ENCODE assay signal across 8 cellular contexts in genomic region chr2:68253211-68254068, GRCh38. TPM values are rescaled to one million over a fixed set of nuclear protein-coding genes. Genes with fewer than 3 reads are reported as not detected.
A peak's percentile ranks its signal among the peaks of the same experiment; 100 is the strongest.
DNase-seq lines count a peak whose midpoint lies in the region; ATAC-seq and TF ChIP-seq lines count a peak whose summit lies in the region.

No MANE protein-coding gene starts in this region.

- peak; percentile 10 for DNase-seq in activated CD4-positive, CD25-positive, alpha-beta regulatory T cell treated with anti-CD3 and anti-CD28 coated beads, Interleukin-2, amount 50 U/mL, for 16 hours (ENCODE audit: low read depth, low spot score)
- no peak for DNase-seq in activated CD4-positive, CD25-positive, alpha-beta regulatory T cell treated with anti-CD3 and anti-CD28 coated beads, Interleukin-2, amount 50 U/mL, for 72 hours
- DNase-seq in coronary artery (ENCODE audit: low spot score) (no peak), mucosa of descending colon (peak in 1 of 3 donors; percentile 42), transverse colon (peak; percentile 13)

- peak overlapping the region; percentile 96 to 99 for H3K27ac ChIP-seq in coronary artery
- H3K27ac ChIP-seq in transverse colon: peak overlapping the region; percentile 98 to 100 (median 98)

- 1 to 2% methylated on average over 15 to 16 of the region's 16 CpGs for WGBS in transverse colon (ENCODE audit: low coverage in 1 of 2), 2 donors

- H3K4me1 ChIP-seq in mucosa of descending colon (ENCODE audit: low read depth): peaks cover 21% of the 10 kb centered on the region
- peaks cover 15 to 34% (median 30%) of the 10 kb centered on the region in 4 donors for H3K4me1 ChIP-seq in transverse colon

- TF ChIP-seq CTCF in coronary artery (IDR thresholded peaks at IDR 0.05) (no peak), mucosa of descending colon (IDR thresholded peaks at IDR 0.05) (no peak), transverse colon (IDR thresholded peaks at IDR 0.05) (no peak)

- H3K27me3 ChIP-seq in transverse colon: no peaks in the 10 kb centered on the region

- H3K4me3 ChIP-seq in coronary artery (peak overlapping the region; percentile 78), mucosa of descending colon (peak overlapping the region; percentile 65), transverse colon (peak overlapping the region; percentile 56 to 97 (median 81))

- H3K36me3 ChIP-seq in mucosa of descending colon (ENCODE audit: low read depth) (no peaks in the 10 kb centered on the region), transverse colon (no peaks in the 10 kb centered on the region)

- no peak for TF ChIP-seq EP300 in transverse colon (IDR thresholded peaks at IDR 0.05; ENCODE audit: low read depth)

- intact Hi-C loops in mucosa of descending colon (cut with DNase I, micrococcal nuclease): no loop called here
- intact Hi-C loops in transverse colon (cut with DNase I; ENCODE audit: low total_unique reads): loop anchor here (5.0 kb wide), 1 partner anchor 56 kb away; no protein-coding TSS in a partner anchor

- no peak for TF ChIP-seq POLR2A in transverse colon (IDR thresholded peaks at IDR 0.05)

- ATAC-seq in SK-N-SH treated with all-trans-retinoic acid at 6 μM for 48 hours (peak; percentile 28), mucosa of descending colon (no peak), HG03571 (IDR thresholded peaks at IDR 0.05; ENCODE audit: unreplicated experiment) (no peak), HG03280 (IDR thresholded peaks at IDR 0.05; ENCODE audit: unreplicated experiment) (no peak)

- H3K9me3 ChIP-seq in mucosa of descending colon (no peaks in the 10 kb centered on the region), transverse colon (no peaks in the 10 kb centered on the region)

- in situ Hi-C loops in transverse colon (cut with MboI; ENCODE audit: low pct_ligation_motif_present in 1 of 4, low pct_unique_long_range_greater_than_20kb in 1 of 4, low sequenced_read_pairs in 3 of 4): no loop called here

TF ChIP-seq in SK-N-SH treated with all-trans-retinoic acid at 6 μM for 48 hours, 23 proteins besides CTCF, POLR2A, EP300 and RAD21:
- TF ChIP-seq TCF4 (CRISPR knock-in tag; IDR thresholded peaks at IDR 0.05; ENCODE audit: borderline replicate concordance): no peak
- TF ChIP-seq CSRNP3 (CRISPR knock-in tag; IDR thresholded peaks at IDR 0.05): no peak
- TF ChIP-seq TOX (CRISPR knock-in tag; IDR thresholded peaks at IDR 0.05; ENCODE audit: borderline replicate concordance): no peak
TF ChIP-seq in SK-N-SH treated with all-trans-retinoic acid at 6 μM for 48 hours: peak in this region for 0.

RNA-seq across cellular contexts. Expression of gene PPP3R1, which starts 1.1 kb away (rescaled TPM):
- total RNA-seq in mucosa of descending colon (10 to 100 TPM; 45.9 to 54.0 (median 53.4) TPM), transverse colon (10 to 100 TPM in 3 of 4 donors, 1 to 10 TPM in 1; 9.2 to 32.2 (median 28.1) TPM)

Comparison
In these comparisons a context has a peak if more than half of its experiments do, and no peak if none do; other contexts are left out.
1. DNase-seq: peak in activated CD4-positive, CD25-positive, alpha-beta regulatory T cell treated with anti-CD3 and anti-CD28 coated beads, Interleukin-2, amount 50 U/mL, for 16 hours (single experiment) and transverse colon (single experiment); none in activated CD4-positive, CD25-positive, alpha-beta regulatory T cell treated with anti-CD3 and anti-CD28 coated beads, Interleukin-2, amount 50 U/mL, for 72 hours (single experiment) and coronary artery (single experiment).
2. Peak in every context shown above with its lines, with median percentiles within 50 percentile points of each other: H3K4me3 ChIP-seq.